ENCODE assay signal across 20 cellular contexts in the genomic region with DNA sequence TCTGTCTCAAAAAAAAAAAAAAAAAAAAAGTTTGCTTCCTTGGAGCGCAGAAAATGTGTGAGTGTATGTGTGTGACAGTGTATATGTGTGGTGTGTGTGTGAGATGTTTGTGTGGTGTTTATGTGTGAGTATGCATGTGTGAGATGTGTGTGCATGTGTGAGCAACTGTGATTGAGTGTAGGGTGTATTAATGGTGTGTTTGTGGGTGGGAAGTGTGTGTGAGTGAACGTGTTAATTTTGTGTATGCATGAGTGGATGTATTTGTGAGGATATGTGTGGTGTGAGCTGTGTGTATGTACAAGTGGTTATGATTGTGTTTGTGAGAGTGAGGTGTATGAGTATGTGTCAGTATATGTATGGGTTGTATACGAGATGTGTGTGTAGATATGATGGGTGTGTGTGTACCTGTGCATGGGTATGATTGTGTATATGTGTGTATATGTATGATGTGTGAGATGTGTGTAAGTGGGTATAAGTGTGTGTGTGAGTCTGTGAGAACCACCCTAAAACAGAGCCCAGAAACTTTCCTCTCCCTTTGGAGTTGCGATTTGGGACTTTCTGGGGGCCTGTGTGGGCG. TPM values are rescaled to one million over a fixed set of nuclear protein-coding genes. Genes with fewer than 3 reads are reported as not detected.
DNase-seq lines count a peak whose midpoint lies in the region; ATAC-seq, FAIRE-seq and TF ChIP-seq lines count a peak whose summit lies in the region.
"Had no signal": no experiment of that assay in that cellular context is flagged by ENCODE, and none has a peak within 500 bp of the region (broad histone marks: within the 10 kb centered on the region; RNA-seq: fewer than 3 reads in every experiment).

No MANE protein-coding gene starts in this region.

- WGBS in K562 (ENCODE audit: insufficient coverage, low coverage, missing lambda C conversion rate): 35% methylated on average over 5 of the region's 5 CpGs

- in situ Hi-C loops in K562 (cut with MboI): no loop called here

- no peaks in the 10 kb centered on the region; a peak in 1 of 5 replicates for H3K27me3 ChIP-seq in K562 (ENCODE audit: control insufficient read depth in 2 of 2, insufficient read depth in 2 of 2, low read length in 2 of 2)
- H3K27me3 ChIP-seq in A673 (replicated peaks; ENCODE audit: insufficient read depth, low read depth, low read length, poor library complexity): no peaks in the 10 kb centered on the region
- H3K27me3 ChIP-seq: BE2C had no signal

- no peak overlapping the region for H3K4me3 ChIP-seq in K562
- H3K4me3 ChIP-seq in A673 (ENCODE audit: low read depth, low read length, poor library complexity, severe bottlenecking): no peak overlapping the region
- H3K4me3 ChIP-seq: GM23338 had no signal

- H3K4me1 ChIP-seq in K562 (replicated peaks in 1 of 2; ENCODE audit: control insufficient read depth in 2 of 2, insufficient read depth in 2 of 2, low read length in 2 of 2): no peaks in the 10 kb centered on the region
- peaks cover 1% of the 10 kb centered on the region for H3K4me1 ChIP-seq in A673 (ENCODE audit: insufficient read depth, low read length, poor library complexity, severe bottlenecking)
- H3K4me1 ChIP-seq: BE2C had no signal

- no peak for TF ChIP-seq EP300 in K562 (IDR thresholded peaks at IDR 0.05; ENCODE audit: low read length)

- peaks cover 14% of the 10 kb centered on the region for H3K27me3 Mint-ChIP-seq in progenitor cell of endocrine pancreas

- no peak overlapping the region for H2AFZ ChIP-seq in K562 (ENCODE audit: low read depth, low read length)

- H3K27ac ChIP-seq in K562 (ENCODE audit: extremely low read depth, low read depth, low read length): no peak overlapping the region
- no peak overlapping the region for H3K27ac ChIP-seq in A673 (ENCODE audit: low read depth, low read length, poor library complexity, severe bottlenecking)

- H3K36me3 ChIP-seq in K562 (ENCODE audit: control insufficient read depth, insufficient read depth, low read length) (no peaks in the 10 kb centered on the region), A673 (ENCODE audit: insufficient read depth, low read length, poor library complexity, severe bottlenecking) (no peaks in the 10 kb centered on the region)
- H3K36me3 ChIP-seq: BE2C had no signal

- no peaks in the 10 kb centered on the region for H3K9me3 Mint-ChIP-seq in progenitor cell of endocrine pancreas (ENCODE audit: low read depth)
- H3K9me3 Mint-ChIP-seq: CD4-positive, CD25-positive, alpha-beta regulatory T cell; CD8-positive, alpha-beta memory T cell had no signal

- H3K4me2 ChIP-seq in K562 (ENCODE audit: insufficient read depth, low read length): no peak overlapping the region
- H3K4me2 ChIP-seq: GM23338 had no signal

- intact Hi-C loops in K562 (cut with micrococcal nuclease): no loop called here
- intact Hi-C loops in A673 (cut with micrococcal nuclease; ENCODE audit: unreplicated experiment): no loop called here

- no peaks in the 10 kb centered on the region for H4K20me1 ChIP-seq in K562 (replicated peaks; ENCODE audit: control insufficient read depth, insufficient read depth, low read length)

- H3K79me2 ChIP-seq in K562 (ENCODE audit: control insufficient read depth, insufficient read depth, low read length): no peaks in the 10 kb centered on the region

- no peak for TF ChIP-seq RAD21 in K562 (CRISPR knock-in tag; conservative IDR thresholded peaks at IDR 0.05 in 1 of 2, IDR thresholded peaks at IDR 0.05 in 1 of 2)

- no peak overlapping the region for H3K4me3 Mint-ChIP-seq in progenitor cell of endocrine pancreas (ENCODE audit: low read depth)
- H3K4me3 Mint-ChIP-seq: CD4-positive, CD25-positive, alpha-beta regulatory T cell; CD8-positive, alpha-beta memory T cell; GM23338; IgD-negative memory B cell had no signal

- CTCF ChIA-PET in K562 (lab: Yijun Ruan, JAX; ENCODE audit: low intra/inter-chr PET ratio) (no interaction called here), A673 (lab: Charles Lee) (no interaction called here)

- TF ChIP-seq CTCF in K562 (IDR thresholded peaks at IDR 0.05 in 2 of 3, conservative IDR thresholded peaks at IDR 0.05 in 1 of 3; ENCODE audit: insufficient read depth in 2 of 3, low read depth in 1 of 3, low read length in 3 of 3): no peak
- TF ChIP-seq CTCF in progenitor cell of endocrine pancreas (IDR thresholded peaks at IDR 0.05; ENCODE audit: unreplicated experiment): no peak
- TF ChIP-seq CTCF in A673 (conservative IDR thresholded peaks at IDR 0.05; ENCODE audit: low read depth, low read length): no peak

- BruUV-seq in K562 (replicated peaks; lab: Mats Ljungman, UMichigan) (no TSS peak), A673 (replicated peaks; lab: Mats Ljungman, UMichigan) (no TSS peak)

- DNase-seq in GM12891 (ENCODE audit: insufficient read length, low spot score) (no peak), HTR-8/SVneo (ENCODE audit: insufficient read length, low spot score) (no peak), K562 (ENCODE audit: extremely low read depth in 1 of 4, low spot score in 3 of 4) (no peak), progenitor cell of endocrine pancreas (ENCODE audit: low spot score, unreplicated experiment) (no peak), COLO829 (ENCODE audit: low spot score) (no peak), OCI-M1 (lab: John Stamatoyannopoulos, UW) (no peak), A673 (ENCODE audit: low spot score) (no peak)
- DNase-seq: 8988T; BE2C; C1 segment of cervical spinal cord; Caco-2; CD4-positive, CD25-positive, alpha-beta regulatory T cell; CD8-positive, alpha-beta memory T cell; H7; KG1 had no signal

- POLR2A ChIA-PET in K562 (lab: Yijun Ruan, JAX) (no interaction called here), A673 (lab: Charles Lee; ENCODE audit: low non-redundant PET) (no interaction called here)

- no peaks in the 10 kb centered on the region for H3K36me3 Mint-ChIP-seq in progenitor cell of endocrine pancreas (ENCODE audit: insufficient read depth)
- H3K36me3 Mint-ChIP-seq: CD4-positive, CD25-positive, alpha-beta regulatory T cell; CD8-positive, alpha-beta memory T cell; IgD-negative memory B cell had no signal

- no peak for TF ChIP-seq POLR2A in GM12891 (IDR thresholded peaks at IDR 0.05; ENCODE audit: low read depth, low read length)
- TF ChIP-seq POLR2A in K562 (conservative IDR thresholded peaks at IDR 0.05): no peak

- peak overlapping the region; percentile 16 for H3K27ac Mint-ChIP-seq in progenitor cell of endocrine pancreas
- H3K27ac Mint-ChIP-seq: CD4-positive, CD25-positive, alpha-beta regulatory T cell; GM23338; IgD-negative memory B cell had no signal

- no peak for ATAC-seq in K562
- ATAC-seq: GM23338, HCT116 had no signal

- no peak overlapping the region for H3K9ac ChIP-seq in K562 (ENCODE audit: insufficient read depth in 1 of 2, low read depth in 2 of 2, low read length in 2 of 2)

- no peaks in the 10 kb centered on the region for H3K9me3 ChIP-seq in K562 (replicated peaks; ENCODE audit: control insufficient read depth, insufficient read depth, low read depth, low read length)
- no peaks in the 10 kb centered on the region for H3K9me3 ChIP-seq in A673 (ENCODE audit: low read depth, low read length, poor library complexity, severe bottlenecking)
- H3K9me3 ChIP-seq: BE2C, Caco-2 had no signal

- peaks cover 17% of the 10 kb centered on the region for H3K4me1 Mint-ChIP-seq in progenitor cell of endocrine pancreas (ENCODE audit: low read depth)
- H3K4me1 Mint-ChIP-seq: CD8-positive, alpha-beta memory T cell; IgD-negative memory B cell had no signal

- no peaks in the 10 kb centered on the region for H3K9me1 ChIP-seq in K562 (ENCODE audit: control insufficient read depth, insufficient read depth, low read length)

- FAIRE-seq in GM12891 (lab: Jason Lieb, UNC): peak; percentile 51
- peak; percentile 88 for FAIRE-seq in HTR-8/SVneo (lab: Jason Lieb, UNC)
- FAIRE-seq in K562 (lab: Jason Lieb, UNC): no peak
- FAIRE-seq: D721Med, G401.6 had no signal

TF ChIP-seq in GM12891, 5 proteins besides CTCF, POLR2A, EP300 and RAD21:
- no peak for TF ChIP-seq POU2F2 (IDR thresholded peaks at IDR 0.05; ENCODE audit: low read depth, low read length)
- no peak for TF ChIP-seq PAX5 (IDR thresholded peaks at IDR 0.05; ENCODE audit: insufficient read depth, low read length, severe bottlenecking)

TF ChIP-seq in K562, 482 proteins besides CTCF, POLR2A, EP300 and RAD21 (continues in another document):
- TF ChIP-seq ZNF561 (CRISPR knock-in tag; conservative IDR thresholded peaks at IDR 0.05) (no peak), SOX6 (IDR thresholded peaks at IDR 0.05) (no peak), HDAC1 (IDR thresholded peaks at IDR 0.05) (0 out of 4 replicates have a peak, but pooled peaks of 1 of the 2 experiments have one; percentile 12), CBX8 (IDR thresholded peaks at IDR 0.05; ENCODE audit: borderline replicate concordance, extremely low read depth, low read depth, low read length, poor library complexity, severe bottlenecking) (no peak)

RNA-seq across cellular contexts. Expression of gene ETV4, which starts 22.5 kb away (rescaled TPM):
- polyA plus RNA-seq in GM12891 (2012; ENCODE audit: low read depth, missing spikeins): 5.6 TPM
- 23.1 and 47.9 TPM in 2 replicates for total RNA-seq in K562 (2011; cell fraction: chromatin; rRNA removed; ENCODE audit: low replicate concordance)
- 29.0 and 36.8 TPM in 2 replicates for total RNA-seq in K562 (2011; cell fraction: nucleolus; rRNA removed)
- 31.4 and 33.5 TPM in 2 replicates for total RNA-seq in K562 (2011; cell fraction: nucleoplasm; rRNA removed)
- total RNA-seq in K562 (2014; rRNA removed) (49.5 and 73.9 TPM in 2 replicates), K562 (2014; rRNA removed; fragmentation: Illumina TruSeq; extraction: Trizol) (16.6 and 19.8 TPM in 2 replicates), K562 (2015; rRNA removed; fragmentation: Illumina TruSeq; extraction: Trizol) (27.7 and 28.2 TPM in 2 replicates), K562 (2021) (65.2 and 66.3 TPM in 2 replicates), progenitor cell of endocrine pancreas (79.5 and 84.3 TPM in 2 replicates), A673 (2021) (25.7 and 31.2 TPM in 2 replicates)
- polyA plus RNA-seq in K562 (2011; rRNA removed) (27.0 and 35.6 TPM in 2 replicates), K562 (2014; fragmentation: Illumina TruSeq; extraction: Trizol) (64.1 and 67.3 TPM in 2 replicates), K562 (2014; fragmentation: Nextera tagmentation; extraction: Ambion mirVana) (1 to 10 TPM; 5.5 to 7.6 TPM), K562 (2014; rRNA removed) (45.4 and 47.1 TPM in 2 replicates)
- polyA plus RNA-seq in K562 (2011; cell fraction: cytosol; rRNA removed): 29.9 and 46.7 TPM in 2 replicates
- 47.1 and 79.3 TPM in 2 replicates for polyA plus RNA-seq in K562 (2011; cell fraction: nucleus; rRNA removed)
- 52.8 and 66.3 TPM in 2 replicates for polyA plus RNA-seq in K562 (2012)
- polyA minus RNA-seq in K562 (2011; rRNA and poly(A)+ RNA removed): 16.2 and 16.4 TPM in 2 replicates
- 24.0 and 25.6 TPM in 2 replicates for polyA minus RNA-seq in K562 (2011; cell fraction: cytosol; rRNA and poly(A)+ RNA removed)
- polyA minus RNA-seq in K562 (2011; cell fraction: nucleus; rRNA and poly(A)+ RNA removed): 8.8 and 11.0 TPM in 2 replicates
- total RNA-seq: CD4-positive, CD25-positive, alpha-beta regulatory T cell had no signal
- polyA plus RNA-seq: CD4-positive, CD25-positive, alpha-beta regulatory T cell; IgD-negative memory B cell had no signal
